ENCODE assay signal across 14 cellular contexts in the genomic region with DNA sequence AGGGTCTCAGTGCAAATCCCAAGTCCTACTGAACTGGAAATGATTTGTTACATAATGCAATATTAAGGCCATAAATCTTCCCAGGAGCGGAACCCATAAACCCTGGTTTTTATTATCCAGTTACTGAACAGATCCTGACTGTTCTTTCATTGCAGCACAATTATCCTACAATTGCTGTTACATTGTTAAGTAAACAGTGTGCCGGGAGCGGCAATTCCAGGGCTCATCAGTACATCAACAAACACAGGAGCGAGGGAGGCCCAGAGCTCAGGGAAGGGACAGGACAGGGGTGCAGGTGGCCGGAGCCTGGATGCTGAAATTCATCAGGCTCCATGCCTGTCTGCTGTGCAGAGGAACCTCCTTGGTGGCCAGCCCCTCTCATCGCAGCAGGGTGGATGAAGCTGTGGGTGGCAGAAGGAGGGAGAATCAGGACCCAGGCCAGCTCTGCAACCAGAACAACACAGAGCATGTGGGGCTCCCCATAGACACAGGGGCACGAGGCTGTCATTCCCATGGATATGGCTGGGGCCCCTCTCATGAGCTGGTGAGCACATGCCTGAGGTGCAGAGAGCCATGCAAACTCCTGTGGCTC.
DNase-seq lines count a peak whose midpoint lies in the region; ATAC-seq and TF ChIP-seq lines count a peak whose summit lies in the region.
"Had no signal": no experiment of that assay in that cellular context is flagged by ENCODE, and none has a peak within 500 bp of the region (broad histone marks: within the 10 kb centered on the region; RNA-seq: fewer than 3 reads in every experiment).

No MANE protein-coding gene starts in this region.

- DNase-seq in NCI-H748 (lab: John Stamatoyannopoulos, UW; ENCODE audit: unreplicated experiment) = peak; percentile 93
- DNase-seq in hepatocyte (ENCODE audit: low spot score) = peak; percentile 26
- DNase-seq in upper lobe of right lung = peak; percentile 25
- no peak for DNase-seq in germinal center (ENCODE audit: low spot score)
- no peak for DNase-seq in ecto neural progenitor cell (ENCODE audit: low spot score)
- DNase-seq: ACHN; CD8-positive, alpha-beta memory T cell; NCI-H226; Right ventricle myocardium superior; T-cell had no signal

- H3K9me2 ChIP-seq in hepatocyte (replicated peaks; ENCODE audit: insufficient read depth) = no peaks in the 10 kb centered on the region

- TF ChIP-seq RAD21 in Ishikawa (IDR thresholded peaks at IDR 0.05; ENCODE audit: low read depth) = no peak

- no peak overlapping the region for H3K4me3 ChIP-seq in hepatocyte
- no peak overlapping the region for H3K4me3 ChIP-seq in upper lobe of right lung

- intact Hi-C loops in upper lobe of right lung (cut with DNase I) = no loop called here

- H3K36me3 ChIP-seq in hepatocyte (replicated peaks; ENCODE audit: insufficient read depth, low read depth) (no peaks in the 10 kb centered on the region), upper lobe of right lung (no peaks in the 10 kb centered on the region)

- H2AFZ ChIP-seq in hepatocyte = no peak overlapping the region

- ATAC-seq in upper lobe of right lung (no peak), HG03039 (IDR thresholded peaks at IDR 0.05; ENCODE audit: unreplicated experiment) (no peak)
- ATAC-seq: SK-N-SH treated with all-trans-retinoic acid at 6 μM for 48 hours, T-cell had no signal

- no peaks in the 10 kb centered on the region for H3K9me3 ChIP-seq in hepatocyte (ENCODE audit: low read depth)
- H3K9me3 ChIP-seq in upper lobe of right lung = no peaks in the 10 kb centered on the region

- WGBS in hepatocyte (ENCODE audit: low lambda C conversion rate, missing lambda C conversion rate) = 40% methylated on average over 7 of the region's 7 CpGs

- TF ChIP-seq EP300 in Ishikawa (IDR thresholded peaks at IDR 0.05; ENCODE audit: borderline replicate concordance) = no peak

- TF ChIP-seq CTCF in hepatocyte (IDR thresholded peaks at IDR 0.05; ENCODE audit: poor library complexity) (no peak), upper lobe of right lung (IDR thresholded peaks at IDR 0.05) (no peak)

- H3K27ac ChIP-seq in hepatocyte (no peak overlapping the region), upper lobe of right lung (no peak overlapping the region)
- H3K27ac ChIP-seq: HL-60 had no signal

- H3K79me2 ChIP-seq in hepatocyte = no peaks in the 10 kb centered on the region

- no peaks in the 10 kb centered on the region for H4K20me1 ChIP-seq in hepatocyte (ENCODE audit: insufficient read depth, poor library complexity, severe bottlenecking)

- H3K4me2 ChIP-seq in hepatocyte = no peak overlapping the region

- H3K27me3 ChIP-seq in hepatocyte (no peaks in the 10 kb centered on the region), upper lobe of right lung (peaks cover 6% of the 10 kb centered on the region)

- H3K4me1 ChIP-seq in hepatocyte (ENCODE audit: insufficient read depth) = peaks cover 4% of the 10 kb centered on the region
- no peaks in the 10 kb centered on the region for H3K4me1 ChIP-seq in upper lobe of right lung

TF ChIP-seq in Ishikawa, 13 proteins besides CTCF, POLR2A, EP300 and RAD21:
- TF ChIP-seq ZBTB7A (IDR thresholded peaks at IDR 0.05; ENCODE audit: low read depth) = no peak
- TF ChIP-seq, protein P1, sequence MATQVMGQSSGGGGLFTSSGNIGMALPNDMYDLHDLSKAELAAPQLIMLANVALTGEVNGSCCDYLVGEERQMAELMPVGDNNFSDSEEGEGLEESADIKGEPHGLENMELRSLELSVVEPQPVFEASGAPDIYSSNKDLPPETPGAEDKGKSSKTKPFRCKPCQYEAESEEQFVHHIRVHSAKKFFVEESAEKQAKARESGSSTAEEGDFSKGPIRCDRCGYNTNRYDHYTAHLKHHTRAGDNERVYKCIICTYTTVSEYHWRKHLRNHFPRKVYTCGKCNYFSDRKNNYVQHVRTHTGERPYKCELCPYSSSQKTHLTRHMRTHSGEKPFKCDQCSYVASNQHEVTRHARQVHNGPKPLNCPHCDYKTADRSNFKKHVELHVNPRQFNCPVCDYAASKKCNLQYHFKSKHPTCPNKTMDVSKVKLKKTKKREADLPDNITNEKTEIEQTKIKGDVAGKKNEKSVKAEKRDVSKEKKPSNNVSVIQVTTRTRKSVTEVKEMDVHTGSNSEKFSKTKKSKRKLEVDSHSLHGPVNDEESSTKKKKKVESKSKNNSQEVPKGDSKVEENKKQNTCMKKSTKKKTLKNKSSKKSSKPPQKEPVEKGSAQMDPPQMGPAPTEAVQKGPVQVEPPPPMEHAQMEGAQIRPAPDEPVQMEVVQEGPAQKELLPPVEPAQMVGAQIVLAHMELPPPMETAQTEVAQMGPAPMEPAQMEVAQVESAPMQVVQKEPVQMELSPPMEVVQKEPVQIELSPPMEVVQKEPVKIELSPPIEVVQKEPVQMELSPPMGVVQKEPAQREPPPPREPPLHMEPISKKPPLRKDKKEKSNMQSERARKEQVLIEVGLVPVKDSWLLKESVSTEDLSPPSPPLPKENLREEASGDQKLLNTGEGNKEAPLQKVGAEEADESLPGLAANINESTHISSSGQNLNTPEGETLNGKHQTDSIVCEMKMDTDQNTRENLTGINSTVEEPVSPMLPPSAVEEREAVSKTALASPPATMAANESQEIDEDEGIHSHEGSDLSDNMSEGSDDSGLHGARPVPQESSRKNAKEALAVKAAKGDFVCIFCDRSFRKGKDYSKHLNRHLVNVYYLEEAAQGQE (IDR thresholded peaks at IDR 0.05; ENCODE audit: low read depth) = peak; percentile 67

Comparison
In these comparisons a context has a peak if more than half of its experiments do, and no peak if none do; other contexts are left out.
1. DNase-seq: peak in NCI-H748 (single experiment), hepatocyte (single experiment) and upper lobe of right lung (single experiment); none in germinal center (single experiment) and ecto neural progenitor cell (single experiment).